In the genomic region with DNA sequence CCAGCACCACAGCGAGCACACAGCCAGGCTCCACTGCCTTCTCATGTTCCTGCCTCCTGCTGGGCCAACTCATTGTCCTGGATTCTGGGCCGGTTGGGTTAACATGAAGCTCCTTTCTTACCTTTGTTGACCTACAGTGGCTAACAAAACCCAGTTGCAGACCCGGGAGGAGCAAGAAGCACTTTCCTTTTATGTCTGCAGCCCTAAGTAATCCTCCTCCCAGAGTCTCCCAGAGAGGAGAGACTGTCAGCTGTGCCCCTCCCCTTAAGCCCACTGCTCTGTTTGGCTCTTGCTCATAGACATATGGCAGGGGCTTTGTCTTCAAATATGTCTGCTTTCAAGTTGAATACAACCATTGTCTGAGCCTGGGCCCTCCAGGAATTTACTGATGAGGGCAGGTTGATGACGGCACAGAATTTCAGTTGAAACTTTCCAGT, we compare ENCODE assay signal across 15 cellular contexts. TPM values are rescaled to one million over a fixed set of nuclear protein-coding genes. Genes with fewer than 3 reads are reported as not detected.
A peak's percentile ranks its signal among the peaks of the same experiment; 100 is the strongest.
DNase-seq lines count a peak whose midpoint lies in the region; ATAC-seq and TF ChIP-seq lines count a peak whose summit lies in the region.
"Had no signal": no experiment of that assay in that cellular context is flagged by ENCODE, and none has a peak within 500 bp of the region (broad histone marks: within the 10 kb centered on the region; RNA-seq: fewer than 3 reads in every experiment).

No MANE protein-coding gene starts in this region.

- in situ Hi-C loops in Panc1 (cut with HindIII; ENCODE audit: low pct_unique_long_range_greater_than_20kb, low sequenced_read_pairs), result no loop called here

- peak; percentile 45; the same call in 1 of the 2 replicates for ATAC-seq in Panc1
- ATAC-seq in T-cell (replicated peaks in 1 of 4), result no peak
- ATAC-seq: right cardiac atrium had no signal

- H3K27ac Mint-ChIP-seq in T-cell, result no peak overlapping the region
- H3K27ac Mint-ChIP-seq: stimulated activated naive CD8-positive, alpha-beta T cell treated with anti-CD3 and anti-CD28 coated beads, Interleukin-15, Interleukin-2, amounts not matched to agents 100 ng/mL and 50 ng/mL, for 24 hours had no signal

- H3K4me3 ChIP-seq in Panc1 (ENCODE audit: low read depth in 2 of 2, low read length in 2 of 2) (no peak overlapping the region), spleen (no peak overlapping the region)

- peaks cover 18% of the 10 kb centered on the region for H3K27me3 ChIP-seq in Panc1 (ENCODE audit: control insufficient read depth, insufficient read depth, low read length)
- H3K27me3 ChIP-seq in spleen (replicated peaks in 1 of 7), result peaks cover 0 to 56% (median 0%) of the 10 kb centered on the region in 7 donors

- H3K36me3 ChIP-seq in Panc1 (ENCODE audit: control insufficient read depth, insufficient read depth, low read length) (no peaks in the 10 kb centered on the region), spleen (no peaks in the 10 kb centered on the region)

- peaks cover 47 to 58% of the 10 kb centered on the region in 2 donors for H3K27me3 Mint-ChIP-seq in T-cell

- POLR2A ChIA-PET in Panc1 (lab: Charles Lee), result interaction anchor here (0.7 kb wide), 1 partner anchor 120 kb away, joined by 3 read pairs; no protein-coding TSS in a partner anchor
- POLR2A ChIA-PET in T-cell (lab: Charles Lee), result no interaction called here

- peak; percentile 54 for DNase-seq in DMS153 treated with DMSO at 0.1 percent for 48 hours (lab: John Stamatoyannopoulos, UW; ENCODE audit: unreplicated experiment)
- DNase-seq in NCI-H1092 (lab: John Stamatoyannopoulos, UW), result peak; percentile 80
- DNase-seq in Panc1 (ENCODE audit: low read depth, low spot score), result no peak
- peak; percentile 30 for DNase-seq in iris pigment epithelial cell (ENCODE audit: low read depth)
- no peak for DNase-seq in spleen
- DNase-seq in inferior parietal cortex (ENCODE audit: extremely low spot score), result no peak
- DNase-seq in T-cell, result no peak
- no peak for DNase-seq in superior temporal gyrus (ENCODE audit: extremely low spot score)
- DNase-seq: activated CD4-positive, alpha-beta T cell treated with anti-CD3 and anti-CD28 coated beads for 1 hour; activated T-cell treated with anti-CD3 and anti-CD28 coated beads, Interleukin-2, amount 50 U/mL, for 48 hours; amygdala; DMS79 treated with DMSO at 0.1 percent for 48 hours; effector memory CD4-positive, alpha-beta T cell; right cardiac atrium had no signal

- H3K4me1 ChIP-seq in Panc1 (ENCODE audit: control insufficient read depth, insufficient read depth, low read length) (peaks cover 6% of the 10 kb centered on the region; the same call in 1 of the 2 replicates), spleen (no peaks in the 10 kb centered on the region)

- CTCF ChIA-PET in Panc1 (lab: Charles Lee) (no interaction called here), T-cell (lab: Charles Lee) (interaction anchor here in 1 of 2 donors (0.6 kb wide), 1 partner anchor 1542 kb away, joined by 3 read pairs; no protein-coding TSS in a partner anchor)

- intact Hi-C loops in Panc1 (cut with micrococcal nuclease; ENCODE audit: unreplicated experiment) (no loop called here), spleen (cut with DNase I; ENCODE audit: low total_unique reads) (no loop called here)

- H3K27ac ChIP-seq in Panc1 (ENCODE audit: low read length), result no peak overlapping the region
- H3K27ac ChIP-seq in spleen, result no peak overlapping the region

- TF ChIP-seq CTCF in Panc1 (IDR thresholded peaks at IDR 0.05) (no peak), spleen (IDR thresholded peaks at IDR 0.05 in 8 of 11, conservative IDR thresholded peaks at IDR 0.05 in 3 of 11) (no peak)

- peaks cover 5 to 19% (median 14%) of the 10 kb centered on the region in 3 donors for H3K9me3 Mint-ChIP-seq in T-cell

- H3K4me1 Mint-ChIP-seq in T-cell, result peaks cover 0 to 6% (median 0%) of the 10 kb centered on the region in 3 donors

- 32 to 47% (median 39%) methylated on average over 4 of the region's 4 CpGs for WGBS in spleen, 5 donors

- H3K4me3 Mint-ChIP-seq in T-cell, result no peak overlapping the region
- H3K4me3 Mint-ChIP-seq: stimulated activated naive CD8-positive, alpha-beta T cell treated with anti-CD3 and anti-CD28 coated beads, Interleukin-15, Interleukin-2, amounts not matched to agents 100 ng/mL and 50 ng/mL, for 24 hours had no signal

- BruUV-seq in Panc1 (replicated peaks; lab: Mats Ljungman, UMichigan), result no TSS peak

- no peaks in the 10 kb centered on the region for H3K9me3 ChIP-seq in Panc1 (ENCODE audit: control insufficient read depth, insufficient read depth, low read depth, low read length)
- peaks cover 0 to 18% (median 2%) of the 10 kb centered on the region in 8 donors for H3K9me3 ChIP-seq in spleen

- TF ChIP-seq POLR2A in spleen (IDR thresholded peaks at IDR 0.05), result no peak

- H3K36me3 Mint-ChIP-seq in T-cell, result no peaks in the 10 kb centered on the region

RNA-seq across cellular contexts. Expression of gene PSMB1, which starts 55.2 kb away (rescaled TPM):
- total RNA-seq in Panc1 (2021; ENCODE audit: unreplicated experiment), result 305 TPM
- 378 TPM for polyA plus RNA-seq in Panc1 (2012; ENCODE audit: insufficient read length)
- 100 to 1,000 TPM in 6 of 7 donors, 10 to 100 TPM in 1; 98.8 to 162 (median 110) TPM for total RNA-seq in spleen
- polyA plus RNA-seq in spleen, result 100 to 1,000 TPM; 237 to 257 (median 239) TPM
- total RNA-seq in T-cell, result 100 to 1,000 TPM in 1 of 5 donors, 10 to 100 TPM in 4; 85.6 to 106 (median 94.6) TPM

RNA-seq across cellular contexts. Expression of gene TBP, which starts 56.3 kb away (rescaled TPM):
- 26.4 TPM for total RNA-seq in Panc1 (2021; ENCODE audit: unreplicated experiment)
- polyA plus RNA-seq in Panc1 (2012; ENCODE audit: insufficient read length), result 27.5 TPM
- total RNA-seq in spleen, result 10 to 100 TPM; 14.7 to 28.4 (median 17.5) TPM
- polyA plus RNA-seq in spleen, result 10 to 100 TPM; 12.0 to 20.7 (median 19.3) TPM
- 10 to 100 TPM; 12.4 to 35.0 (median 25.6) TPM for total RNA-seq in T-cell

Comparison
In these comparisons a context has a peak if more than half of its experiments do, and no peak if none do; other contexts are left out.
1. DNase-seq: peak in DMS153 treated with DMSO at 0.1 percent for 48 hours (single experiment), NCI-H1092 (single experiment) and iris pigment epithelial cell (single experiment); none in Panc1 (single experiment), spleen (single experiment), inferior parietal cortex (single experiment), T-cell (0 of 34) and superior temporal gyrus (single experiment).